Comparison of ENCODE assay signal across 17 cellular contexts in genomic region chr13:114123876-114124275, GRCh38. TPM values are rescaled to one million over a fixed set of nuclear protein-coding genes. Genes with fewer than 3 reads are reported as not detected.
DNase-seq lines count a peak whose midpoint lies in the region; ATAC-seq and TF ChIP-seq lines count a peak whose summit lies in the region.
"Had no signal": no experiment of that assay in that cellular context is flagged by ENCODE, and none has a peak within 500 bp of the region (broad histone marks: within the 10 kb centered on the region; RNA-seq: fewer than 3 reads in every experiment).

No MANE protein-coding gene starts in this region.

- intact Hi-C loops in psoas muscle (cut with DNase I) (loop anchor here in 1 of 2 donors (2.0 kb wide), 1 partner anchor 17 kb away; no protein-coding TSS in a partner anchor), testis (cut with DNase I; ENCODE audit: low total_unique reads) (no loop called here)

- peaks cover 89% of the 10 kb centered on the region for H3K4me1 ChIP-seq in effector memory CD4-positive, alpha-beta T cell (ENCODE audit: control insufficient read depth, insufficient read depth, low read length, poor library complexity, severe bottlenecking)
- peaks cover 69% of the 10 kb centered on the region for H3K4me1 ChIP-seq in psoas muscle
- peaks cover 9% of the 10 kb centered on the region for H3K4me1 ChIP-seq in testis

- no peak overlapping the region for H3K4me3 Mint-ChIP-seq in activated naive CD8-positive, alpha-beta T cell
- H3K4me3 Mint-ChIP-seq in activated naive CD8-positive, alpha-beta T cell treated with anti-CD3 and anti-CD28 coated beads, Interleukin-2, amount 50 U/mL, for 24 hours, result no peak overlapping the region
- H3K4me3 Mint-ChIP-seq: GM23338 had no signal

- no peak for DNase-seq in activated naive CD8-positive, alpha-beta T cell treated with anti-CD3 and anti-CD28 coated beads, Interleukin-2, amount 50 U/mL, for 24 hours
- DNase-seq in HL-60 (ENCODE audit: low read depth in 1 of 2, low spot score in 1 of 2) (no peak), psoas muscle (no peak), testis (no peak), iPS-NIHi11 (ENCODE audit: low spot score) (no peak)
- no peak for DNase-seq in effector memory CD4-positive, alpha-beta T cell
- DNase-seq: KBM-7; NCI-H1092; NCI-H345; NCI-H526 treated with DMSO at 0.1 percent for 48 hours; NK-92 treated with Interleukin-12 subunit alpha and Interleukin-12 subunit beta, amount 100 ng/mL, for 24 hours; OCI-M1 had no signal

- H3K27ac ChIP-seq in HL-60 (replicated peaks) (peak overlapping the region; percentile 27), psoas muscle (peak overlapping the region; percentile 30), testis (no peak overlapping the region)
- H3K27ac ChIP-seq in effector memory CD4-positive, alpha-beta T cell (ENCODE audit: insufficient read depth, low read length, poor library complexity, severe bottlenecking), result peak overlapping the region; percentile 48

- no peak for TF ChIP-seq POLR2A in testis (IDR thresholded peaks at IDR 0.05)

- WGBS in psoas muscle, 3 donors, result 65 to 90% (median 82%) methylated on average over 14 of the region's 14 CpGs
- 90 to 93% methylated on average over 14 of the region's 14 CpGs for WGBS in testis, 2 donors

- ATAC-seq in activated naive CD8-positive, alpha-beta T cell treated with anti-CD3 and anti-CD28 coated beads, Interleukin-2, amount 50 U/mL, for 24 hours, result no peak
- no peak for ATAC-seq in psoas muscle
- no peak for ATAC-seq in GM21723 (IDR thresholded peaks at IDR 0.05; ENCODE audit: unreplicated experiment)
- ATAC-seq: GM23338 had no signal

- peaks cover 10% of the 10 kb centered on the region for H3K36me3 Mint-ChIP-seq in activated naive CD8-positive, alpha-beta T cell
- H3K36me3 Mint-ChIP-seq in activated naive CD8-positive, alpha-beta T cell treated with anti-CD3 and anti-CD28 coated beads, Interleukin-2, amount 50 U/mL, for 24 hours (ENCODE audit: low read depth), result peaks cover 17% of the 10 kb centered on the region

- TF ChIP-seq CTCF in HL-60 (IDR thresholded peaks at IDR 0.05; ENCODE audit: insufficient read depth, low read length) (no peak), psoas muscle (IDR thresholded peaks at IDR 0.05) (no peak), testis (IDR thresholded peaks at IDR 0.05) (no peak)

- no peaks in the 10 kb centered on the region for H3K27me3 Mint-ChIP-seq in activated naive CD8-positive, alpha-beta T cell
- H3K27me3 Mint-ChIP-seq in activated naive CD8-positive, alpha-beta T cell treated with anti-CD3 and anti-CD28 coated beads, Interleukin-2, amount 50 U/mL, for 24 hours, result no peaks in the 10 kb centered on the region

- H3K9me3 ChIP-seq in effector memory CD4-positive, alpha-beta T cell (ENCODE audit: control insufficient read depth, low read length), result no peaks in the 10 kb centered on the region
- H3K9me3 ChIP-seq in psoas muscle (no peaks in the 10 kb centered on the region), testis (no peaks in the 10 kb centered on the region)

- peak overlapping the region; percentile 97 for H3K27ac Mint-ChIP-seq in activated naive CD8-positive, alpha-beta T cell
- no peak overlapping the region for H3K27ac Mint-ChIP-seq in activated naive CD8-positive, alpha-beta T cell treated with anti-CD3 and anti-CD28 coated beads, Interleukin-2, amount 50 U/mL, for 24 hours

- H3K4me3 ChIP-seq in HL-60 (replicated peaks; ENCODE audit: insufficient read depth, low read length), result no peak overlapping the region
- H3K4me3 ChIP-seq in effector memory CD4-positive, alpha-beta T cell (ENCODE audit: insufficient read depth, low read depth, low read length, poor library complexity, severe bottlenecking), result no peak overlapping the region
- no peak overlapping the region for H3K4me3 ChIP-seq in psoas muscle
- no peak overlapping the region for H3K4me3 ChIP-seq in testis
- H3K4me3 ChIP-seq: GM23338 had no signal

- H3K36me3 ChIP-seq in effector memory CD4-positive, alpha-beta T cell (ENCODE audit: control insufficient read depth, insufficient read depth, low read length), result peaks cover 26% of the 10 kb centered on the region
- H3K36me3 ChIP-seq in psoas muscle (ENCODE audit: insufficient read depth in 1 of 2, low read depth in 1 of 2) (no peaks in the 10 kb centered on the region), testis (ENCODE audit: low read depth, missing control alignments) (no peaks in the 10 kb centered on the region)

- H3K27me3 ChIP-seq in HL-60 (ENCODE audit: insufficient read depth, poor library complexity, severe bottlenecking) (no peaks in the 10 kb centered on the region), psoas muscle (ENCODE audit: insufficient read depth in 3 of 3, low read length in 2 of 3) (no peaks in the 10 kb centered on the region), testis (no peaks in the 10 kb centered on the region)
- H3K27me3 ChIP-seq in effector memory CD4-positive, alpha-beta T cell (replicated peaks; ENCODE audit: control insufficient read depth, insufficient read depth, low read length, poor library complexity, severe bottlenecking), result no peaks in the 10 kb centered on the region

- peaks cover 3% of the 10 kb centered on the region for H3K9me3 Mint-ChIP-seq in activated naive CD8-positive, alpha-beta T cell (ENCODE audit: low read depth)
- peaks cover 4% of the 10 kb centered on the region for H3K9me3 Mint-ChIP-seq in activated naive CD8-positive, alpha-beta T cell treated with anti-CD3 and anti-CD28 coated beads, Interleukin-2, amount 50 U/mL, for 24 hours
- H3K9me3 Mint-ChIP-seq: GM23338 had no signal

- peaks cover 77% of the 10 kb centered on the region for H3K4me1 Mint-ChIP-seq in activated naive CD8-positive, alpha-beta T cell (ENCODE audit: low read depth)
- H3K4me1 Mint-ChIP-seq in activated naive CD8-positive, alpha-beta T cell treated with anti-CD3 and anti-CD28 coated beads, Interleukin-2, amount 50 U/mL, for 24 hours, result peaks cover 83% of the 10 kb centered on the region

RNA-seq across cellular contexts. Expression of gene RASA3, which starts 8.5 kb away (rescaled TPM):
- total RNA-seq in psoas muscle (10 to 100 TPM in 3 of 4 donors, 1 to 10 TPM in 1; 9.2 to 20.2 (median 14.5) TPM), testis (10 to 100 TPM; 16.4 to 21.6 TPM)
- polyA plus RNA-seq in psoas muscle (10 to 100 TPM in 1 of 3 donors, 1 to 10 TPM in 2; 4.8 to 24.4 (median 5.2) TPM), testis (ENCODE audit: insufficient read depth, low read depth, low replicate concordance) (13.2 TPM)

RNA-seq across cellular contexts. Expression of gene CFAP97D2, which starts 55.2 kb away (rescaled TPM):
- total RNA-seq in psoas muscle, result not detected
- polyA plus RNA-seq in psoas muscle, result under 1 TPM in 1 of 3 donors, not detected in 2; 0.09 TPM
- 1 to 10 TPM; 1.5 to 2.3 TPM for total RNA-seq in testis
- polyA plus RNA-seq in testis (ENCODE audit: insufficient read depth, low read depth, low replicate concordance), result 2.7 TPM
- total RNA-seq: Daoy, GM23338, M059J had no signal
- polyA plus RNA-seq: GM23338 had no signal

Comparison
In these comparisons a context has a peak if more than half of its experiments do, and no peak if none do; other contexts are left out.
1. H3K27ac ChIP-seq: peak in HL-60 (single experiment), effector memory CD4-positive, alpha-beta T cell (single experiment) and psoas muscle (single experiment); none in testis (0 of 2).